1 cellular context compared by ENCODE assay signal in genomic region chr20:57566399-57566798, GRCh38.
A peak's percentile ranks its signal among the peaks of the same experiment; 100 is the strongest.
TF ChIP-seq lines count a peak whose summit lies in the region.

No MANE protein-coding gene starts in this region.

TF ChIP-seq in HepG2, 621 proteins besides CTCF, POLR2A, EP300 and RAD21:
- TF ChIP-seq GABPA (IDR thresholded peaks at IDR 0.05; ENCODE audit: low read depth, low read length): no peak
- 0 out of 2 replicates have a peak, but pooled peaks have one; percentile 4 for TF ChIP-seq GABPA (CRISPR knock-in tag; IDR thresholded peaks at IDR 0.05; ENCODE audit: low read depth)
- TF ChIP-seq SSRP1 (CRISPR knock-in tag; IDR thresholded peaks at IDR 0.05): peak; percentile 10; the same call in 1 of the 2 replicates
- TF ChIP-seq NFIC (IDR thresholded peaks at IDR 0.05; ENCODE audit: low read length): 0 out of 2 replicates have a peak, but pooled peaks have one; percentile 20
- TF ChIP-seq POLR2AphosphoS5 (IDR thresholded peaks at IDR 0.05; ENCODE audit: low read depth, low read length): peak; percentile 57; the same call in 1 of the 2 replicates
- 0 out of 2 replicates have a peak, but pooled peaks have one; percentile 11 for TF ChIP-seq CEBPZ (IDR thresholded peaks at IDR 0.05; ENCODE audit: low read length)
- TF ChIP-seq SMC3 (IDR thresholded peaks at IDR 0.05; ENCODE audit: low read length): no peak
- no peak for TF ChIP-seq SOX6 (IDR thresholded peaks at IDR 0.05)
- no peak for TF ChIP-seq SOX6 (CRISPR knock-in tag; IDR thresholded peaks at IDR 0.05)
- TF ChIP-seq TBP (CRISPR knock-in tag; IDR thresholded peaks at IDR 0.05): no peak
TF ChIP-seq in HepG2: peak in this region for 5.
